26 cellular contexts compared by ENCODE assay signal in genomic region chr3:33681667-33682066, GRCh38. TPM values are rescaled to one million over a fixed set of nuclear protein-coding genes. Genes with fewer than 3 reads are reported as not detected.
DNase-seq lines count a peak whose midpoint lies in the region; ATAC-seq, FAIRE-seq and TF ChIP-seq lines count a peak whose summit lies in the region.
"Had no signal": no experiment of that assay in that cellular context is flagged by ENCODE, and none has a peak within 500 bp of the region (broad histone marks: within the 10 kb centered on the region; RNA-seq: fewer than 3 reads in every experiment).

No MANE protein-coding gene starts in this region.

- H3K36me3 ChIP-seq in GM23338 (ENCODE audit: insufficient read depth) (peaks cover 4% of the 10 kb centered on the region), RWPE2 (ENCODE audit: low read depth) (peaks cover 34% of the 10 kb centered on the region), keratinocyte (ENCODE audit: control insufficient read depth in 2 of 2, extremely low read depth in 1 of 2, insufficient read depth in 2 of 2, low read length in 2 of 2) (peaks cover 6 to 7% of the 10 kb centered on the region in 2 experiments)

- dilution Hi-C loops in keratinocyte (cut with MboI; ENCODE audit: extremely low pct_ligation_motif_present, low sequenced_read_pairs), result no loop called here

- H3K27me3 ChIP-seq in GM23338 (ENCODE audit: insufficient read depth) (no peaks in the 10 kb centered on the region), RWPE2 (ENCODE audit: insufficient read depth, poor library complexity, severe bottlenecking) (no peaks in the 10 kb centered on the region), keratinocyte (ENCODE audit: control insufficient read depth, extremely low read depth, insufficient read depth, low read length) (no peaks in the 10 kb centered on the region)

- H3K4me1 Mint-ChIP-seq in GM23338, result peaks cover 3% of the 10 kb centered on the region; the same call in 2 of the 3 replicates
- H3K4me1 Mint-ChIP-seq: B cell had no signal

- H3K9me3 Mint-ChIP-seq in GM23338, result peaks cover 7% of the 10 kb centered on the region; the same call in 1 of the 3 replicates

- H3K4me1 ChIP-seq in GM23338 (ENCODE audit: insufficient read depth) (no peaks in the 10 kb centered on the region), RWPE2 (ENCODE audit: insufficient read depth, poor library complexity, severe bottlenecking) (no peaks in the 10 kb centered on the region), keratinocyte (ENCODE audit: control insufficient read depth, extremely low read depth, insufficient read depth, low read length) (peaks cover 3% of the 10 kb centered on the region)
- H3K4me1 ChIP-seq: Caco-2 had no signal

- no peaks in the 10 kb centered on the region for H4K20me1 ChIP-seq in GM23338 (replicated peaks; ENCODE audit: insufficient read depth)
- no peaks in the 10 kb centered on the region for H4K20me1 ChIP-seq in keratinocyte (ENCODE audit: control insufficient read depth, extremely low read depth, insufficient read depth, low read length)

- H3K4me3 Mint-ChIP-seq in GM23338, result no peak overlapping the region
- H3K4me3 Mint-ChIP-seq: B cell; CD8-positive, alpha-beta T cell; IgD-negative memory B cell; T-cell had no signal

- H3K9me3 ChIP-seq in RWPE2 (ENCODE audit: severe bottlenecking), result peaks cover 4% of the 10 kb centered on the region
- no peaks in the 10 kb centered on the region for H3K9me3 ChIP-seq in keratinocyte (ENCODE audit: control insufficient read depth, low read depth, low read length)

- peak; percentile 65 for ATAC-seq in GM23338
- ATAC-seq in RWPE2 (ENCODE audit: low read depth), result peak; percentile 27; the same call in 1 of the 3 replicates
- no peak for ATAC-seq in sciatic nerve
- ATAC-seq: CD8-positive, alpha-beta T cell; HCT116; T-cell had no signal

- H3K9me2 ChIP-seq in GM23338 (ENCODE audit: insufficient read depth), result no peaks in the 10 kb centered on the region

- peak; percentile 8 for DNase-seq in ELF-1 (ENCODE audit: low read depth, low spot score)
- peak; percentile 10 for DNase-seq in GM23338 (ENCODE audit: low spot score)
- no peak for DNase-seq in RWPE2 (ENCODE audit: low spot score)
- DNase-seq in keratinocyte (ENCODE audit: low read depth, low spot score), result no peak
- no peak for DNase-seq in DMS153 (lab: John Stamatoyannopoulos, UW)
- DNase-seq in NCI-H187 (lab: John Stamatoyannopoulos, UW), result no peak
- no peak for DNase-seq in sciatic nerve (ENCODE audit: low spot score)
- DNase-seq: Caco-2; CD8-positive, alpha-beta T cell; DMS79; EL; NCI-H1092; NCI-H1417 treated with DMSO at 0.1 percent for 48 hours; NCI-H1694 treated with DMSO at 0.1 percent for 48 hours; NCI-H2081 treated with DMSO at 0.1 percent for 48 hours; NCI-H446 treated with DMSO at 0.1 percent for 48 hours; NCI-H82; RPMI8226; SHP77; T-cell had no signal

- TF ChIP-seq CTCF in GM23338 (conservative IDR thresholded peaks at IDR 0.05; ENCODE audit: low read depth in 2 of 2) (no peak), RWPE2 (IDR thresholded peaks at IDR 0.05; ENCODE audit: poor library complexity, severe bottlenecking) (no peak), keratinocyte (optimal IDR thresholded peaks at IDR 0.05 in 1 of 3, IDR thresholded peaks at IDR 0.05 in 1 of 3, conservative IDR thresholded peaks at IDR 0.05 in 1 of 3; ENCODE audit: extremely low read depth in 1 of 3, insufficient read depth in 2 of 3, low read length in 3 of 3) (no peak)

- H3K4me3 ChIP-seq in GM23338 (no peak overlapping the region), RWPE2 (ENCODE audit: severe bottlenecking) (no peak overlapping the region), keratinocyte (ENCODE audit: control insufficient read depth in 2 of 3, extremely low read depth in 1 of 3, insufficient read depth in 2 of 3, low read depth in 1 of 3, low read length in 3 of 3) (no peak overlapping the region)

- H2AFZ ChIP-seq in GM23338, result no peak overlapping the region
- H2AFZ ChIP-seq in keratinocyte (ENCODE audit: control insufficient read depth, low read length), result no peak overlapping the region

- peak; percentile 60 for FAIRE-seq in keratinocyte (lab: Jason Lieb, UNC)
- FAIRE-seq: GM12892, H1 had no signal

- H3F3A ChIP-seq in GM23338 (replicated peaks; ENCODE audit: low read depth), result no peaks in the 10 kb centered on the region

- no peaks in the 10 kb centered on the region for H3K27me3 Mint-ChIP-seq in GM23338 (ENCODE audit: insufficient read depth, low read depth, poor library complexity)
- H3K27me3 Mint-ChIP-seq: B cell, IgD-negative memory B cell, T-cell had no signal

- no peaks in the 10 kb centered on the region for H3K9me1 ChIP-seq in keratinocyte (ENCODE audit: control insufficient read depth, extremely low read depth, insufficient read depth, low read length)

- intact Hi-C loops in sciatic nerve (cut with DNase I), result no loop called here

- H3K36me3 Mint-ChIP-seq in GM23338 (ENCODE audit: low read depth), result peaks cover 55% of the 10 kb centered on the region

- no peak overlapping the region for H3K27ac ChIP-seq in GM23338 (ENCODE audit: low read depth)
- no peak overlapping the region for H3K27ac ChIP-seq in RWPE2 (ENCODE audit: poor library complexity, severe bottlenecking)
- H3K27ac ChIP-seq in keratinocyte (ENCODE audit: control insufficient read depth, insufficient read depth, low read length), result no peak overlapping the region
- H3K27ac ChIP-seq: C4-2B had no signal

- no peak overlapping the region for H3K9ac ChIP-seq in keratinocyte (ENCODE audit: control insufficient read depth, extremely low read depth, insufficient read depth, low read length)

- peaks cover 10% of the 10 kb centered on the region; the same call in 1 of the 2 replicates for H3K79me2 ChIP-seq in GM23338 (replicated peaks; ENCODE audit: insufficient read depth)
- no peaks in the 10 kb centered on the region for H3K79me2 ChIP-seq in keratinocyte (ENCODE audit: control insufficient read depth, insufficient read depth, low read length)

- H3K27ac Mint-ChIP-seq in GM23338, result 0 out of 2 replicates have a peak overlapping the region, but pooled peaks have one; percentile 60
- H3K27ac Mint-ChIP-seq: B cell; CD8-positive, alpha-beta T cell; IgD-negative memory B cell; T-cell had no signal

- no peak overlapping the region for H3K4me2 ChIP-seq in GM23338
- H3K4me2 ChIP-seq in keratinocyte (ENCODE audit: control insufficient read depth, extremely low read depth, insufficient read depth, low read depth, low read length), result no peak overlapping the region

TF ChIP-seq in GM23338, 12 proteins besides CTCF, POLR2A, EP300 and RAD21 (continues in another document):
- TF ChIP-seq REST (IDR thresholded peaks at IDR 0.05; ENCODE audit: unreplicated experiment) (no peak), JUNB (IDR thresholded peaks at IDR 0.05; ENCODE audit: unreplicated experiment) (no peak), CREB1 (CRISPR knock-in tag; IDR thresholded peaks at IDR 0.05; ENCODE audit: low read depth) (no peak), EZH2phosphoT487 (IDR thresholded peaks at IDR 0.05; ENCODE audit: unreplicated experiment) (no peak), ZNF331 (CRISPR knock-in tag; IDR thresholded peaks at IDR 0.05; ENCODE audit: low read depth) (no peak)

RNA-seq across cellular contexts. Expression of gene CLASP2, which starts 36.4 kb away (rescaled TPM):
- total RNA-seq in GM23338 (2014; rRNA removed; shearing (Covaris generic)), result 67.5 and 74.6 TPM in 2 replicates
- polyA plus RNA-seq in GM23338 (2016; fragmentation: Nextera tagmentation; extraction: Ambion mirVana) (9.7 and 12.8 TPM in 2 replicates), keratinocyte (31.4 to 49.5 TPM (median 34.4 TPM) in 3 replicates)
- polyA plus RNA-seq in keratinocyte (2011; ENCODE audit: low read depth), result 34.1 TPM
- 15.1 and 32.0 TPM in 2 replicates for polyA plus RNA-seq in keratinocyte (2011; cell fraction: cytosol; rRNA removed)
- polyA plus RNA-seq in keratinocyte (2011; cell fraction: nucleus; rRNA removed), result 48.3 and 55.2 TPM in 2 replicates
- polyA plus RNA-seq in keratinocyte (2012; ENCODE audit: low replicate concordance), result 17.3 and 25.4 TPM in 2 replicates
- polyA minus RNA-seq in keratinocyte, result 34.3 to 123 TPM (median 70.2 TPM) in 3 replicates
- polyA minus RNA-seq in keratinocyte (2011; cell fraction: cytosol; rRNA and poly(A)+ RNA removed), result 40.1 TPM
- polyA minus RNA-seq in keratinocyte (2011; cell fraction: nucleus; rRNA and poly(A)+ RNA removed), result 110 and 223 TPM in 2 replicates
- 151 TPM for total RNA-seq in sciatic nerve

Comparison
In these comparisons a context has a peak if more than half of its experiments do, and no peak if none do; other contexts are left out.
1. DNase-seq: peak in ELF-1 (single experiment) and GM23338 (single experiment); none in RWPE2 (single experiment), keratinocyte (single experiment), DMS153 (single experiment), NCI-H187 (0 of 2) and sciatic nerve (single experiment).